Comparison of ENCODE assay signal across 12 cellular contexts in genomic region chr2:191638802-191639172, GRCh38. TPM values are rescaled to one million over a fixed set of nuclear protein-coding genes. Genes with fewer than 3 reads are reported as not detected.
A peak's percentile ranks its signal among the peaks of the same experiment; 100 is the strongest.
DNase-seq lines count a peak whose midpoint lies in the region; ATAC-seq and TF ChIP-seq lines count a peak whose summit lies in the region.
"Had no signal": no experiment of that assay in that cellular context is flagged by ENCODE, and none has a peak within 500 bp of the region (broad histone marks: within the 10 kb centered on the region; RNA-seq: fewer than 3 reads in every experiment).

No MANE protein-coding gene starts in this region.

- WGBS in stomach, 5 donors: 66 to 89% (median 77%) methylated on average over 1 of the region's 1 CpG

- DNase-seq in activated T-cell treated with anti-CD3 and anti-CD28 coated beads, Interleukin-2, amount 50 U/mL, for 72 hours: no peak
- DNase-seq in activated T-cell treated with anti-CD3 and anti-CD28 coated beads, Interleukin-2, amount 50 U/mL, for 48 hours: no peak
- no peak for DNase-seq in effector memory CD4-positive, alpha-beta T cell
- DNase-seq in stomach (no peak), SJCRH30 (no peak), NCI-H1436 treated with DMSO at 0.1 percent for 48 hours (lab: John Stamatoyannopoulos, UW) (no peak), NCI-H446 treated with DMSO at 0.1 percent for 48 hours (lab: John Stamatoyannopoulos, UW) (no peak)
- DNase-seq: GDM1, H9, SK-N-SH had no signal

- no peaks in the 10 kb centered on the region for H3K9me3 Mint-ChIP-seq in activated T-cell treated with anti-CD3 and anti-CD28 coated beads, Interleukin-2, amount 50 U/mL, for 72 hours
- H3K9me3 Mint-ChIP-seq: H9, nephron had no signal

- H3K4me3 ChIP-seq in effector memory CD4-positive, alpha-beta T cell (ENCODE audit: insufficient read depth, low read depth, low read length, poor library complexity, severe bottlenecking): no peak overlapping the region
- H3K4me3 ChIP-seq in stomach: no peak overlapping the region
- H3K4me3 ChIP-seq in SJCRH30: no peak overlapping the region

- H3K4me1 Mint-ChIP-seq in activated T-cell treated with anti-CD3 and anti-CD28 coated beads, Interleukin-2, amount 50 U/mL, for 72 hours (ENCODE audit: low read depth): peaks cover 85% of the 10 kb centered on the region

- peaks cover 34% of the 10 kb centered on the region for H3K4me1 ChIP-seq in effector memory CD4-positive, alpha-beta T cell (ENCODE audit: control insufficient read depth, insufficient read depth, low read length, poor library complexity, severe bottlenecking)
- H3K4me1 ChIP-seq in stomach (peaks cover 7 to 25% (median 18%) of the 10 kb centered on the region in 4 donors), SJCRH30 (peaks cover 41% of the 10 kb centered on the region)

- peaks cover 0 to 2% of the 10 kb centered on the region in 2 donors for H3K36me3 Mint-ChIP-seq in activated T-cell treated with anti-CD3 and anti-CD28 coated beads, Interleukin-2, amount 50 U/mL, for 72 hours (ENCODE audit: insufficient read depth in 2 of 2)

- H3K4me3 Mint-ChIP-seq in activated T-cell treated with anti-CD3 and anti-CD28 coated beads, Interleukin-2, amount 50 U/mL, for 72 hours: peak overlapping the region; percentile 71 to 99
- H3K4me3 Mint-ChIP-seq: H9, nephron had no signal

- no peaks in the 10 kb centered on the region for H3K27me3 ChIP-seq in effector memory CD4-positive, alpha-beta T cell (replicated peaks; ENCODE audit: control insufficient read depth, insufficient read depth, low read length, poor library complexity, severe bottlenecking)
- H3K27me3 ChIP-seq in stomach (no peaks in the 10 kb centered on the region), SJCRH30 (no peaks in the 10 kb centered on the region)

- TF ChIP-seq POLR2A in stomach (IDR thresholded peaks at IDR 0.05): no peak

- TF ChIP-seq EP300 in stomach (IDR thresholded peaks at IDR 0.05): no peak

- ATAC-seq in activated T-cell treated with anti-CD3 and anti-CD28 coated beads, Interleukin-2, amount 50 U/mL, for 72 hours (replicated peaks in 1 of 2): peak; percentile 35 to 42
- peak; percentile 14 for ATAC-seq in HG03432 (IDR thresholded peaks at IDR 0.05; ENCODE audit: unreplicated experiment)

- H3K36me3 ChIP-seq in effector memory CD4-positive, alpha-beta T cell (ENCODE audit: control insufficient read depth, insufficient read depth, low read length): no peaks in the 10 kb centered on the region
- no peaks in the 10 kb centered on the region for H3K36me3 ChIP-seq in stomach
- H3K36me3 ChIP-seq in SJCRH30: no peaks in the 10 kb centered on the region

- H3K27ac ChIP-seq in effector memory CD4-positive, alpha-beta T cell (ENCODE audit: insufficient read depth, low read length, poor library complexity, severe bottlenecking): peak overlapping the region; percentile 52
- H3K27ac ChIP-seq in stomach (peak overlapping the region; percentile 52 to 83 (median 74)), SJCRH30 (no peak overlapping the region)

- H3K9me3 ChIP-seq in effector memory CD4-positive, alpha-beta T cell (ENCODE audit: control insufficient read depth, low read length): no peaks in the 10 kb centered on the region
- H3K9me3 ChIP-seq in stomach (no peaks in the 10 kb centered on the region), SJCRH30 (replicated peaks) (no peaks in the 10 kb centered on the region)
- H3K9me3 ChIP-seq: SK-N-SH had no signal

- H3K27me3 Mint-ChIP-seq in activated T-cell treated with anti-CD3 and anti-CD28 coated beads, Interleukin-2, amount 50 U/mL, for 72 hours (ENCODE audit: low read depth): no peaks in the 10 kb centered on the region

- peak overlapping the region; percentile 99 for H3K27ac Mint-ChIP-seq in activated T-cell treated with anti-CD3 and anti-CD28 coated beads, Interleukin-2, amount 50 U/mL, for 72 hours
- H3K27ac Mint-ChIP-seq: nephron had no signal

- intact Hi-C loops in stomach (cut with DNase I; ENCODE audit: low total_unique reads): no loop called here

- no peak for TF ChIP-seq CTCF in stomach (IDR thresholded peaks at IDR 0.05)

RNA-seq across cellular contexts. Expression of gene NABP1, which starts 39.1 kb away (rescaled TPM):
- total RNA-seq in activated T-cell treated with anti-CD3 and anti-CD28 coated beads, Interleukin-2, amount 50 U/mL, for 72 hours: 10 to 100 TPM; 94.1 to 98.6 TPM
- total RNA-seq in stomach: 10 to 100 TPM in 3 of 5 donors, 1 to 10 TPM in 2; 1.4 to 30.1 (median 12.5) TPM
- 1 to 10 TPM; 4.1 to 9.7 (median 4.5) TPM for polyA plus RNA-seq in stomach
- 55.4 and 69.1 TPM in 2 replicates for total RNA-seq in SJCRH30 (2014; rRNA removed; shearing (Covaris generic))
